ENCODE assay signal across 8 cellular contexts in the genomic region with DNA sequence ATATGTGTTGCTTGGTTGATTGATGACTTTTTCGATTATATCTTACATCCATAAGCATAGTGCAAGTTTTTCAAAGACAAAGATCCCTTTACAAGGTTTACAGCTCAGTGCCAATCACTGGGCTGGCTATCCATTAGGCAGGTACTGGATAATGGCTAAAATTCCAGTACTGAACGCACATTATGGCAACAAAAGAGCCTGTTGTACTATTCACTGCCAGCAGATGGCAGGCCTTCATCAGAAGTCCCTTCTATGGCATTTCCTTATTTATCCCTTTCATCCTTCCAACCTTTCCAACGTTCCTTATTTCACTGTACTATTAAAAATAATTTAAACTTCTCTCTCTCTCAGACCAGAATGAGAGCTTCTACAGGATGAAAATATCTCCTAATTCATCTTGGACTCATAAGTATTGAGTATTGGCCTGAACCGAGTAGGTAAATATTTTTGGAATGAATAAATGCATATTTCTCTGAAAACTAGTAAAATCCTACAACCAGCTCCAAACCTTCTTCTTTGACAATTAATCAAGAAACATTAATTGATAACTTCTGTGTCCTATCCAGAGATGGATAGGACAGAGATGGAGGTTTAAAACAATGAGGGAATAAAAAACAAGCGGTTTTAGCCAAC. TPM values are rescaled to one million over a fixed set of nuclear protein-coding genes. Genes with fewer than 3 reads are reported as not detected.
DNase-seq lines count a peak whose midpoint lies in the region; ATAC-seq, FAIRE-seq and TF ChIP-seq lines count a peak whose summit lies in the region.

No MANE protein-coding gene starts in this region.

- peak; percentile 98 for FAIRE-seq in islet of Langerhans (lab: Jason Lieb, UNC)

- H3K4me3 Mint-ChIP-seq in MCF 10A (ENCODE audit: unreplicated experiment): no peak overlapping the region

- no peaks in the 10 kb centered on the region for H3K36me3 Mint-ChIP-seq in MCF 10A (ENCODE audit: insufficient read depth, unreplicated experiment)

- no peaks in the 10 kb centered on the region for H3K27me3 Mint-ChIP-seq in MCF 10A (ENCODE audit: insufficient read depth, unreplicated experiment)

- H3K4me1 Mint-ChIP-seq in MCF 10A (ENCODE audit: insufficient read depth, unreplicated experiment): no peaks in the 10 kb centered on the region

- DNase-seq in NCI-H1417 (lab: John Stamatoyannopoulos, UW) (peak; percentile 10 to 75 (median 71)), NCI-H1417 treated with DMSO at 0.1 percent for 48 hours (lab: John Stamatoyannopoulos, UW) (no peak), MV-4-11 (lab: John Stamatoyannopoulos, UW) (peak; percentile 58), T-helper 1 cell (peak in 4 of 5 donors; percentile 18 to 33 (median 26)), MCF 10A (ENCODE audit: unreplicated experiment) (peak; percentile 82)
- peak; percentile 29 to 37 for DNase-seq in stimulated activated CD4-positive, alpha-beta T cell treated with anti-CD3 and anti-CD28 coated beads, Interleukin-1b, Interleukin-23, amount 100 ng/mL, for 4 hours (ENCODE audit: low read depth in 2 of 2)

- H3K27ac Mint-ChIP-seq in MCF 10A (ENCODE audit: low read depth, unreplicated experiment): no peak overlapping the region

- no peaks in the 10 kb centered on the region for H3K9me3 Mint-ChIP-seq in MCF 10A (ENCODE audit: unreplicated experiment)

- ATAC-seq in HG03521 (IDR thresholded peaks at IDR 0.05; ENCODE audit: unreplicated experiment): no peak

- CTCF ChIA-PET in MCF 10A (lab: Yijun Ruan, JAX): interaction anchor here (0.5 to 10.0 kb wide), 61 partner anchors 9 to 457 kb away, joined by 3 to 199 read pairs (median 5); partner anchors contain the start of genes BRD8, FAM13B and NME5

- peak; percentile 95 for TF ChIP-seq CTCF in MCF 10A (IDR thresholded peaks at IDR 0.05; ENCODE audit: unreplicated experiment)

- no TSS peak for BruUV-seq in MCF 10A (replicated peaks; lab: Mats Ljungman, UMichigan)

- POLR2A ChIA-PET in MCF 10A (lab: Yijun Ruan, JAX): interaction anchor here (1.0 to 1.2 kb wide), 3 partner anchors 54 to 57 kb away, joined by 3 read pairs; no protein-coding TSS in a partner anchor

- intact Hi-C loops in MCF 10A (cut with micrococcal nuclease): loop anchor here (1.0 to 2.0 kb wide), 3 partner anchors 34 to 101 kb away; partner anchors contain the start of gene BRD8

RNA-seq across cellular contexts. Expression of gene WNT8A, which starts 6.7 kb away (rescaled TPM):
- not detected in 2 replicates for total RNA-seq in MCF 10A (2022)

RNA-seq across cellular contexts. Expression of gene FAM13B, which starts 44.3 kb away (rescaled TPM):
- 29.1 and 33.7 TPM in 2 replicates for total RNA-seq in MCF 10A (2022)
